ENCODE assay signal across 9 cellular contexts in the genomic region with DNA sequence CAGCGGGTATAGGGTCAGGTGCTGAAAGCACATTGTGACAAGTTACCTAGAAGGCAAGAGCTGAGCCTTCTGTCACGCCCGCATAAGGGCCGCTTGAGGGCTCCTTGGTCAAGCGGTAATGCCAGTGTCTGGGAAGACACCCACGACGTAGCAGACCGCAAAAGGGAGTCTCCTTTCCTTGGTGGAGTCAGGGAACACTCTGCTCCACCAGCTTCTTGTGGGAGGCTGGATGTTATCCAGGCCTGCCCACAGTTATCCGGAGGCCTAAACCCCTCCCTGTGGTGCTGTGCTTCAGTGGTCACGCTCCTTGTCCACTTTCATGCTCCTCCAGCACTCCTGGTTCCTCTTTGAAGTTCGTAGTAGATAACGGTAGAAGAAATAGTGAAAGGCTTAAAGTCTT. TPM values are rescaled to one million over a fixed set of nuclear protein-coding genes. Genes with fewer than 3 reads are reported as not detected.
A peak's percentile ranks its signal among the peaks of the same experiment; 100 is the strongest.
DNase-seq lines count a peak whose midpoint lies in the region; ATAC-seq and TF ChIP-seq lines count a peak whose summit lies in the region.
"Not testable (repeated sequence)": the region's sequence is repeated elsewhere in the genome, so short reads cannot be mapped to it uniquely, and the experiment has no call there.
"Had no signal": no experiment of that assay in that cellular context is flagged by ENCODE, and none has a peak within 500 bp of the region (broad histone marks: within the 10 kb centered on the region; RNA-seq: fewer than 3 reads in every experiment).

No MANE protein-coding gene starts in this region.

- peak overlapping the region in 2 of 7 donors; percentile 36 to 83 for H3K4me3 Mint-ChIP-seq in CD8-positive, alpha-beta memory T cell
- H3K4me3 Mint-ChIP-seq in T-helper 1 cell treated with Interleukin-12 subunit alpha and Interleukin-12 subunit beta and Interleukin-4 antibody, amounts not matched to agents 30 μg/mL and 1 μg/mL, for 36 hours; activated CD8-positive, alpha-beta memory T cell treated with anti-CD3 and anti-CD28 coated beads, Interleukin-2, amount 10 ng/mL, durations not matched to agents 7 days and 5 days; dendritic cell treated with granulocyte-macrophage colony-stimulating factor and Interleukin-4, amounts not matched to agents 40 ng/mL and 50 ng/mL, for 4 days: not testable (repeated sequence)

- not testable (repeated sequence) for TF ChIP-seq POLR2A in testis (IDR thresholded peaks at IDR 0.05)

- CTCF ChIA-PET in CD8-positive, alpha-beta memory T cell (lab: Charles Lee): interaction anchor here (0.8 to 4.7 kb wide), 15 partner anchors 9 to 195 kb away, joined by 3 to 24 read pairs (median 7); a partner anchor contains a TSS
- CTCF ChIA-PET in activated CD8-positive, alpha-beta memory T cell treated with anti-CD3 and anti-CD28 coated beads, Interleukin-2, amount 10 ng/mL, durations not matched to agents 7 days and 5 days (lab: Charles Lee): interaction anchor here (0.8 to 3.7 kb wide), 10 partner anchors 11 to 198 kb away, joined by 3 to 21 read pairs (median 8); a partner anchor contains a TSS

- peaks cover 27% of the 10 kb centered on the region for H3K4me1 ChIP-seq in CD8-positive, alpha-beta memory T cell (ENCODE audit: insufficient read depth, low read length)
- peaks cover 26 to 39% of the 10 kb centered on the region in 2 experiments for H3K4me1 ChIP-seq in neutrophil (ENCODE audit: control insufficient read depth in 1 of 2, insufficient read depth in 1 of 2, low read depth in 1 of 2, low read length in 1 of 2)
- H3K4me1 ChIP-seq in testis: not testable (repeated sequence)

- H3K36me3 Mint-ChIP-seq in CD8-positive, alpha-beta memory T cell: peaks cover 5 to 40% (median 18%) of the 10 kb centered on the region in 3 donors
- peaks cover 31% of the 10 kb centered on the region for H3K36me3 Mint-ChIP-seq in T-helper 1 cell treated with Interleukin-12 subunit alpha and Interleukin-12 subunit beta and Interleukin-4 antibody, amounts not matched to agents 30 μg/mL and 1 μg/mL, for 36 hours (ENCODE audit: low read depth)
- peaks cover 21% of the 10 kb centered on the region for H3K36me3 Mint-ChIP-seq in activated CD8-positive, alpha-beta memory T cell treated with anti-CD3 and anti-CD28 coated beads, Interleukin-2, amount 10 ng/mL, durations not matched to agents 7 days and 5 days
- H3K36me3 Mint-ChIP-seq in dendritic cell treated with granulocyte-macrophage colony-stimulating factor and Interleukin-4, amounts not matched to agents 40 ng/mL and 50 ng/mL, for 4 days (ENCODE audit: low read depth): not testable (repeated sequence)

- H3K9me3 ChIP-seq in CD8-positive, alpha-beta memory T cell (ENCODE audit: low read length); neutrophil; testis: not testable (repeated sequence)

- peak overlapping the region in 7 of 8 donors; percentile 13 to 86 (median 37) for H3K27ac Mint-ChIP-seq in CD8-positive, alpha-beta memory T cell
- H3K27ac Mint-ChIP-seq in T-helper 1 cell treated with Interleukin-12 subunit alpha and Interleukin-12 subunit beta and Interleukin-4 antibody, amounts not matched to agents 30 μg/mL and 1 μg/mL, for 36 hours: peak overlapping the region; percentile 16
- H3K27ac Mint-ChIP-seq in activated CD8-positive, alpha-beta memory T cell treated with anti-CD3 and anti-CD28 coated beads, Interleukin-2, amount 10 ng/mL, durations not matched to agents 7 days and 5 days: peak overlapping the region; percentile 22
- H3K27ac Mint-ChIP-seq in dendritic cell treated with granulocyte-macrophage colony-stimulating factor and Interleukin-4, amounts not matched to agents 40 ng/mL and 50 ng/mL, for 4 days: peak overlapping the region; percentile 52

- H3K4me1 Mint-ChIP-seq in CD8-positive, alpha-beta memory T cell: peaks cover 36 to 45% (median 45%) of the 10 kb centered on the region in 3 donors
- H3K4me1 Mint-ChIP-seq in T-helper 1 cell treated with Interleukin-12 subunit alpha and Interleukin-12 subunit beta and Interleukin-4 antibody, amounts not matched to agents 30 μg/mL and 1 μg/mL, for 36 hours (ENCODE audit: low read depth): peaks cover 31% of the 10 kb centered on the region
- H3K4me1 Mint-ChIP-seq in activated CD8-positive, alpha-beta memory T cell treated with anti-CD3 and anti-CD28 coated beads, Interleukin-2, amount 10 ng/mL, durations not matched to agents 7 days and 5 days: peaks cover 26% of the 10 kb centered on the region
- peaks cover 49% of the 10 kb centered on the region for H3K4me1 Mint-ChIP-seq in dendritic cell treated with granulocyte-macrophage colony-stimulating factor and Interleukin-4, amounts not matched to agents 40 ng/mL and 50 ng/mL, for 4 days (ENCODE audit: low read depth)

- DNase-seq in CD8-positive, alpha-beta memory T cell; activated CD8-positive, alpha-beta memory T cell treated with anti-CD3 and anti-CD28 coated beads, Interleukin-2, amount 10 ng/mL, durations not matched to agents 7 days and 5 days: not testable (repeated sequence)
- peak; percentile 32 for DNase-seq in myocyte (ENCODE audit: low read depth)
- peak; percentile 23 for DNase-seq in testis

- ATAC-seq in activated CD8-positive, alpha-beta memory T cell treated with anti-CD3 and anti-CD28 coated beads, Interleukin-2, amount 10 ng/mL, durations not matched to agents 7 days and 5 days: not testable (repeated sequence)

- POLR2A ChIA-PET in CD8-positive, alpha-beta memory T cell (lab: Charles Lee): interaction anchor here (0.7 to 2.4 kb wide), 3 partner anchors 9 to 21 kb away, joined by 3 to 9 read pairs (median 7); no protein-coding TSS in a partner anchor

- 62 to 87% methylated on average over 12 of the region's 12 CpGs for WGBS in testis, 2 donors

- H3K27ac ChIP-seq in CD8-positive, alpha-beta memory T cell (ENCODE audit: low read depth, low read length); testis: not testable (repeated sequence)
- H3K27ac ChIP-seq in neutrophil: peak overlapping the region; percentile 43

- H3K36me3 ChIP-seq in CD8-positive, alpha-beta memory T cell (ENCODE audit: insufficient read depth, low read length): peaks cover 10% of the 10 kb centered on the region
- H3K36me3 ChIP-seq in neutrophil: peaks cover 10% of the 10 kb centered on the region
- H3K36me3 ChIP-seq in testis (ENCODE audit: low read depth, missing control alignments): not testable (repeated sequence)

- TF ChIP-seq CTCF in neutrophil (IDR thresholded peaks at IDR 0.05); testis (IDR thresholded peaks at IDR 0.05): not testable (repeated sequence)

- not testable (repeated sequence) for H3K27me3 ChIP-seq in CD8-positive, alpha-beta memory T cell (ENCODE audit: insufficient read depth, low read length, poor library complexity, severe bottlenecking); neutrophil; testis

- not testable (repeated sequence) for H3K27me3 Mint-ChIP-seq in CD8-positive, alpha-beta memory T cell; T-helper 1 cell treated with Interleukin-12 subunit alpha and Interleukin-12 subunit beta and Interleukin-4 antibody, amounts not matched to agents 30 μg/mL and 1 μg/mL, for 36 hours (ENCODE audit: low read depth); activated CD8-positive, alpha-beta memory T cell treated with anti-CD3 and anti-CD28 coated beads, Interleukin-2, amount 10 ng/mL, durations not matched to agents 7 days and 5 days; dendritic cell treated with granulocyte-macrophage colony-stimulating factor and Interleukin-4, amounts not matched to agents 40 ng/mL and 50 ng/mL, for 4 days

- H3K9me3 Mint-ChIP-seq in CD8-positive, alpha-beta memory T cell; T-helper 1 cell treated with Interleukin-12 subunit alpha and Interleukin-12 subunit beta and Interleukin-4 antibody, amounts not matched to agents 30 μg/mL and 1 μg/mL, for 36 hours; activated CD8-positive, alpha-beta memory T cell treated with anti-CD3 and anti-CD28 coated beads, Interleukin-2, amount 10 ng/mL, durations not matched to agents 7 days and 5 days (ENCODE audit: low read depth); dendritic cell treated with granulocyte-macrophage colony-stimulating factor and Interleukin-4, amounts not matched to agents 40 ng/mL and 50 ng/mL, for 4 days: not testable (repeated sequence)

- intact Hi-C loops in dendritic cell treated with granulocyte-macrophage colony-stimulating factor and Interleukin-4, amounts not matched to agents 40 ng/mL and 50 ng/mL, for 4 days (cut with micrococcal nuclease); testis (cut with DNase I; ENCODE audit: low total_unique reads): not testable (repeated sequence)

- H3K4me3 ChIP-seq in CD8-positive, alpha-beta memory T cell (ENCODE audit: low read length); neutrophil (ENCODE audit: low read depth in 1 of 2, low read length in 1 of 2); testis: not testable (repeated sequence)

RNA-seq across cellular contexts. Expression of a gene that starts 29.6 kb away (rescaled TPM):
- total RNA-seq in CD8-positive, alpha-beta memory T cell: 10 to 100 TPM; 17.8 to 19.7 TPM
- polyA plus RNA-seq in CD8-positive, alpha-beta memory T cell: 550 TPM
- 10 to 100 TPM; 23.3 to 44.2 TPM for total RNA-seq in activated CD8-positive, alpha-beta memory T cell treated with anti-CD3 and anti-CD28 coated beads, Interleukin-2, amount 10 ng/mL, durations not matched to agents 7 days and 5 days
- total RNA-seq in myocyte: 4.4 and 17.5 TPM in 2 replicates
- polyA plus RNA-seq in myocyte (2012): 2.3 TPM
- 1 to 10 TPM in 1 of 2 donors, under 1 TPM in 1; 0.55 to 1.3 TPM for total RNA-seq in testis
- polyA plus RNA-seq in testis (ENCODE audit: insufficient read depth, low read depth, low replicate concordance): 2.0 TPM
- total RNA-seq: OCI-LY7 had no signal
- polyA plus RNA-seq: K562 had no signal

RNA-seq across cellular contexts. Expression of a gene that starts 50.0 kb away (rescaled TPM):
- total RNA-seq in CD8-positive, alpha-beta memory T cell: 10 to 100 TPM; 38.4 to 38.5 TPM
- polyA plus RNA-seq in CD8-positive, alpha-beta memory T cell: 64.0 TPM
- 10 to 100 TPM; 27.6 to 33.1 TPM for total RNA-seq in activated CD8-positive, alpha-beta memory T cell treated with anti-CD3 and anti-CD28 coated beads, Interleukin-2, amount 10 ng/mL, durations not matched to agents 7 days and 5 days
- 84.7 and 94.5 TPM in 2 replicates for total RNA-seq in myocyte
- polyA plus RNA-seq in myocyte (2012): 36.7 TPM
- total RNA-seq in testis: 100 to 1,000 TPM in 1 of 2 donors, 10 to 100 TPM in 1; 73.2 to 100 TPM
- polyA plus RNA-seq in testis (ENCODE audit: insufficient read depth, low read depth, low replicate concordance): 87.6 TPM
